26 cellular contexts compared by ENCODE assay signal in the genomic region with DNA sequence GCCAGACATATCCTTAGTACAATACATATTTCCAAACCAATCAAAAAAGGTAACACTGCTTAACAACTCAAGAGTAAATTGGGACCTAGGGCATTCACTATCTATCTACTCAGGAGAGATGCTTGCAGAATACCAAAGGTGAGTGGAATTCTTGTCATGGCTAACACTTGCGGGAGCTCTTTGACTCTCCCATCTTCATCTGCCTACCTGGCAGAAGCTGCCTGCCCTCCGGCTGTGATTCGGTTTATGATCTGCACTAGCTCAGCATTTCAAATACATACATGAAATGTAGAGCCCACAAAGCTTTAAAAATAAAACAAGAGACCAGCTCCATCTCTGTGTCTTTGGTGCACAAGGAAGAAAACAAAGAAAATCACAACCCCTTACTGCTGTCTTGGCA.
"Had no signal": no experiment of that assay in that cellular context is flagged by ENCODE, and none has a peak within 500 bp of the region (broad histone marks: within the 10 kb centered on the region; RNA-seq: fewer than 3 reads in every experiment).

No MANE protein-coding gene starts in this region.

- H3K4me3 Mint-ChIP-seq: activated CD4-positive, alpha-beta memory T cell treated with anti-CD3 and anti-CD28 coated beads for 36 hours; activated CD4-positive, alpha-beta T cell treated with anti-CD3 and anti-CD28 coated beads, Interleukin-2, amount 10 ng/mL, durations not matched to agents 7 days and 5 days; activated T-cell treated with anti-CD3 and anti-CD28 coated beads, Interleukin-2, amount 50 U/mL, for 4 hours; central memory CD8-positive, alpha-beta T cell had no signal

- H3K4me1 Mint-ChIP-seq: activated CD4-positive, alpha-beta T cell treated with anti-CD3 and anti-CD28 coated beads, Interleukin-2, amount 10 ng/mL, durations not matched to agents 7 days and 5 days; central memory CD8-positive, alpha-beta T cell had no signal

- H3K4me3 ChIP-seq: body of pancreas, MG63 had no signal

- H3K4me2 ChIP-seq: KMS-11 had no signal

- ATAC-seq: activated naive CD4-positive, alpha-beta T cell treated with anti-CD3 and anti-CD28 coated beads, Interleukin-2, amount 50 U/mL, for 72 hours; activated T-cell treated with anti-CD3 and anti-CD28 coated beads, Interleukin-2, amount 50 U/mL, for 4 hours; body of pancreas had no signal

- H3K27me3 ChIP-seq: body of pancreas, MG63 had no signal

- H3K27ac ChIP-seq: body of pancreas, KMS-11 had no signal

- H3K27ac Mint-ChIP-seq: activated CD4-positive, alpha-beta memory T cell treated with anti-CD3 and anti-CD28 coated beads for 36 hours; activated CD4-positive, alpha-beta T cell treated with anti-CD3 and anti-CD28 coated beads, Interleukin-2, amount 10 ng/mL, durations not matched to agents 7 days and 5 days; activated naive CD4-positive, alpha-beta T cell treated with anti-CD3 and anti-CD28 coated beads, Interleukin-2, amount 50 U/mL, for 72 hours had no signal

- H3K36me3 Mint-ChIP-seq: activated CD4-positive, alpha-beta memory T cell treated with anti-CD3 and anti-CD28 coated beads for 36 hours had no signal

- DNase-seq: activated CD4-positive, alpha-beta memory T cell treated with anti-CD3 and anti-CD28 coated beads for 36 hours; activated CD4-positive, alpha-beta T cell treated with anti-CD3 and anti-CD28 coated beads, Interleukin-2, amount 10 ng/mL, durations not matched to agents 7 days and 5 days; activated CD4-positive, CD25-positive, alpha-beta regulatory T cell; activated CD8-positive, alpha-beta memory T cell treated with anti-CD3 and anti-CD28 coated beads for 24 hours; activated effector memory CD4-positive, alpha-beta T cell treated with anti-CD3 and anti-CD28 coated beads, Interleukin-2, amount 50 U/mL, for 16 hours; activated naive CD4-positive, alpha-beta T cell treated with Interleukin-2 at 50 U/mL for 16 hours; activated T-cell treated with anti-CD3 and anti-CD28 coated beads, Interleukin-2, amount 50 U/mL, for 4 hours; body of pancreas; MG63; MV-4-11; NCI-H1092 treated with DMSO at 0.1 percent for 48 hours; NCI-H1417 treated with DMSO at 0.1 percent for 48 hours; NCI-H1694; NCI-H2029; NCI-H2107; NCI-H2171 treated with DMSO at 0.1 percent for 48 hours; NCI-H226; NCI-H526; NCI-H774; SIG-M5; T-helper 2 cell; T1000 had no signal

- H3K4me1 ChIP-seq: body of pancreas had no signal

- H3K27me3 Mint-ChIP-seq: activated CD4-positive, alpha-beta memory T cell treated with anti-CD3 and anti-CD28 coated beads for 36 hours; activated CD4-positive, alpha-beta T cell treated with anti-CD3 and anti-CD28 coated beads, Interleukin-2, amount 10 ng/mL, durations not matched to agents 7 days and 5 days; central memory CD8-positive, alpha-beta T cell had no signal

- FAIRE-seq: TTC549 had no signal

- H3K9ac ChIP-seq: KMS-11 had no signal
